18 cellular contexts compared by ENCODE assay signal in the genomic region with DNA sequence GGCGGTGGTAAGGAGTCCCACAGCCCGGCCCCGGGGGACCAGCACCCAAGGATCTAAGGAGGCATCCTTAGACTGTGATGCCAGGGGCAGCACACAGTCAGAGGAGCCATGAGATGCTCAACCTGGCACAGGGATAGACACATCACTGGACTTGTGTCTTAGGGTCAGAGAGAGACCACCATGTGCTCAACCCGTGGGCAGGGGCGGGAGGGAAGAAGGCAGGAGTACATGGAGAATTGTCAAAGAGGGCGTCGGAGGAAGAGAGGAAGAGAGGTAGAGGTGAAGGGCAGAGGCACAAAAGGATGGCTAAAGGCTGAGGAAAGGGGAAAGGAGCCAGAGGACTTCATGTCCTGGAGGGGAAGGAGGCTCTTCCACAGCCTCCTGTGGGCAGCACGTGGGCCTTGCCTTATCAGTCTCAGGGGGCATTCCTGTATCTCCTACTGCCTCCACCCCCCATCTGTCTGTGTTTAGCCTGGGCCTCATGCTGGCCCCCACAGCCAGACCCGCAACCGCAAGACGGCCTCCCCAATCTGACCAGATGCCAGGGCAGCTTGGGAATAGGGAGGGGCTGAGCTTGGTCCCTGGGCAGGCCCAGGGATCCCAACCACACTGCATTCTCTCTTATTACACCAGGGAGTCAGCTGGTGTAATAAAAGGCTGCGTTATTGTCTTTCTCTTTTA. TPM values are rescaled to one million over a fixed set of nuclear protein-coding genes. Genes with fewer than 3 reads are reported as not detected.
A peak's percentile ranks its signal among the peaks of the same experiment; 100 is the strongest.
DNase-seq lines count a peak whose midpoint lies in the region; ATAC-seq and TF ChIP-seq lines count a peak whose summit lies in the region.
"Had no signal": no experiment of that assay in that cellular context is flagged by ENCODE, and none has a peak within 500 bp of the region (broad histone marks: within the 10 kb centered on the region; RNA-seq: fewer than 3 reads in every experiment).

No MANE protein-coding gene starts in this region.

- H3K27ac ChIP-seq in prostate gland (peak overlapping the region in 1 of 2 donors; percentile 83), OCI-LY7 (ENCODE audit: low read depth, low read length, poor library complexity, severe bottlenecking) (no peak overlapping the region)

- no peak overlapping the region for H3K4me2 ChIP-seq in OCI-LY7 (ENCODE audit: low read length)

- H3K4me1 Mint-ChIP-seq in activated CD4-positive, alpha-beta memory T cell treated with anti-CD3 and anti-CD28 coated beads, Interleukin-2, amount 10 ng/mL, durations not matched to agents 7 days and 5 days: peaks cover 6% of the 10 kb centered on the region
- H3K4me1 Mint-ChIP-seq in activated CD4-positive, alpha-beta memory T cell treated with anti-CD3 and anti-CD28 coated beads for 36 hours (ENCODE audit: low read depth): no peaks in the 10 kb centered on the region

- no peak overlapping the region for H2AFZ ChIP-seq in OCI-LY7 (ENCODE audit: low read length)

- H3K4me3 Mint-ChIP-seq in activated CD4-positive, alpha-beta memory T cell treated with anti-CD3 and anti-CD28 coated beads, Interleukin-2, amount 10 ng/mL, durations not matched to agents 7 days and 5 days: peak overlapping the region; percentile 30
- H3K4me3 Mint-ChIP-seq in activated CD4-positive, alpha-beta memory T cell treated with anti-CD3 and anti-CD28 coated beads for 36 hours: no peak overlapping the region
- H3K4me3 Mint-ChIP-seq: activated CD4-positive, alpha-beta T cell treated with anti-CD3 and anti-CD28 coated beads, Interleukin-2, amount 10 ng/mL, durations not matched to agents 7 days and 5 days; activated naive CD8-positive, alpha-beta T cell treated with anti-CD3 and anti-CD28 coated beads, Interleukin-2, amount 50 U/mL, for 24 hours; activated T-cell treated with anti-CD3 and anti-CD28 coated beads, Interleukin-2, amount 50 U/mL, for 24 hours had no signal

- no peaks in the 10 kb centered on the region for H4K20me1 ChIP-seq in OCI-LY7 (ENCODE audit: insufficient read depth, low read length)

- H3K4me1 ChIP-seq in prostate gland (replicated peaks): peaks cover 6% of the 10 kb centered on the region
- no peaks in the 10 kb centered on the region for H3K4me1 ChIP-seq in OCI-LY7 (ENCODE audit: insufficient read depth, low read length, poor library complexity, severe bottlenecking)

- H3K27me3 ChIP-seq in prostate gland (replicated peaks; ENCODE audit: insufficient read depth): no peaks in the 10 kb centered on the region

- no peak for ATAC-seq in GM18868 (IDR thresholded peaks at IDR 0.05; ENCODE audit: unreplicated experiment)
- ATAC-seq: activated naive CD8-positive, alpha-beta T cell treated with anti-CD3 and anti-CD28 coated beads, Interleukin-2, amount 50 U/mL, for 24 hours; GM12878 had no signal

- H3K9me2 ChIP-seq in OCI-LY7 (ENCODE audit: insufficient read depth, low read length): no peaks in the 10 kb centered on the region

- H3K36me3 ChIP-seq in prostate gland: no peaks in the 10 kb centered on the region
- no peaks in the 10 kb centered on the region for H3K36me3 ChIP-seq in OCI-LY7 (ENCODE audit: insufficient read depth, low read length)

- POLR2A ChIA-PET in activated CD4-positive, alpha-beta memory T cell treated with anti-CD3 and anti-CD28 coated beads, Interleukin-2, amount 10 ng/mL, durations not matched to agents 7 days and 5 days (lab: Charles Lee): no interaction called here
- POLR2A ChIA-PET in activated CD4-positive, alpha-beta memory T cell treated with anti-CD3 and anti-CD28 coated beads for 36 hours (lab: Charles Lee): no interaction called here
- POLR2A ChIA-PET in OCI-LY7 (lab: Charles Lee): no interaction called here

- no peaks in the 10 kb centered on the region for H3K79me2 ChIP-seq in OCI-LY7 (ENCODE audit: insufficient read depth, low read depth, low read length)

- H3K9me3 Mint-ChIP-seq in activated CD4-positive, alpha-beta memory T cell treated with anti-CD3 and anti-CD28 coated beads, Interleukin-2, amount 10 ng/mL, durations not matched to agents 7 days and 5 days: no peaks in the 10 kb centered on the region
- H3K9me3 Mint-ChIP-seq in activated CD4-positive, alpha-beta memory T cell treated with anti-CD3 and anti-CD28 coated beads for 36 hours: no peaks in the 10 kb centered on the region
- H3K9me3 Mint-ChIP-seq: activated CD4-positive, alpha-beta T cell treated with anti-CD3 and anti-CD28 coated beads, Interleukin-2, amount 10 ng/mL, durations not matched to agents 7 days and 5 days; activated naive CD8-positive, alpha-beta T cell treated with anti-CD3 and anti-CD28 coated beads, Interleukin-2, amount 50 U/mL, for 24 hours; activated T-cell treated with anti-CD3 and anti-CD28 coated beads, Interleukin-2, amount 50 U/mL, for 24 hours had no signal

- no TSS peak for BruUV-seq in OCI-LY7 (replicated peaks; lab: Mats Ljungman, UMichigan)

- intact Hi-C loops in activated CD4-positive, alpha-beta memory T cell treated with anti-CD3 and anti-CD28 coated beads for 36 hours (cut with micrococcal nuclease): no loop called here
- intact Hi-C loops in cardiac septum (cut with DNase I) (no loop called here), prostate gland (cut with DNase I) (no loop called here), OCI-LY7 (cut with micrococcal nuclease; ENCODE audit: unreplicated experiment) (no loop called here)

- no peak for TF ChIP-seq POLR2A in prostate gland (IDR thresholded peaks at IDR 0.05)

- H3K36me3 Mint-ChIP-seq in activated CD4-positive, alpha-beta memory T cell treated with anti-CD3 and anti-CD28 coated beads, Interleukin-2, amount 10 ng/mL, durations not matched to agents 7 days and 5 days (ENCODE audit: low read depth): no peaks in the 10 kb centered on the region
- no peaks in the 10 kb centered on the region for H3K36me3 Mint-ChIP-seq in activated CD4-positive, alpha-beta memory T cell treated with anti-CD3 and anti-CD28 coated beads for 36 hours
- H3K36me3 Mint-ChIP-seq: CD4-positive, alpha-beta memory T cell had no signal

- TF ChIP-seq CTCF in prostate gland (IDR thresholded peaks at IDR 0.05): no peak
- no peak for TF ChIP-seq CTCF in OCI-LY7 (conservative IDR thresholded peaks at IDR 0.05; ENCODE audit: low read length)

- H3K9me3 ChIP-seq in prostate gland (no peaks in the 10 kb centered on the region), OCI-LY7 (ENCODE audit: low read length) (no peaks in the 10 kb centered on the region)

- CTCF ChIA-PET in activated CD4-positive, alpha-beta memory T cell treated with anti-CD3 and anti-CD28 coated beads, Interleukin-2, amount 10 ng/mL, durations not matched to agents 7 days and 5 days (lab: Charles Lee): no interaction called here
- CTCF ChIA-PET in activated CD4-positive, alpha-beta memory T cell treated with anti-CD3 and anti-CD28 coated beads for 36 hours (lab: Charles Lee): no interaction called here
- CTCF ChIA-PET in OCI-LY7 (lab: Charles Lee; ENCODE audit: unreplicated experiment): no interaction called here

- DNase-seq in activated CD4-positive, alpha-beta memory T cell treated with anti-CD3 and anti-CD28 coated beads, Interleukin-2, amount 10 ng/mL, durations not matched to agents 7 days and 5 days: no peak
- no peak for DNase-seq in activated CD4-positive, alpha-beta memory T cell treated with anti-CD3 and anti-CD28 coated beads for 36 hours
- peak; percentile 75 for DNase-seq in RPMI7951 (ENCODE audit: low read depth)
- peak; percentile 39 for DNase-seq in cardiac septum (ENCODE audit: low spot score)
- DNase-seq in prostate gland (ENCODE audit: low spot score): peak; percentile 24
- no peak for DNase-seq in OCI-LY7 (ENCODE audit: low spot score)
- no peak for DNase-seq in DMS53 treated with DMSO at 0.1 percent for 48 hours (lab: John Stamatoyannopoulos, UW; ENCODE audit: unreplicated experiment)
- DNase-seq: activated CD4-positive, alpha-beta T cell treated with anti-CD3 and anti-CD28 coated beads, Interleukin-2, amount 10 ng/mL, durations not matched to agents 7 days and 5 days; activated naive CD8-positive, alpha-beta T cell treated with anti-CD3 and anti-CD28 coated beads, Interleukin-2, amount 50 U/mL, for 24 hours; activated T-cell treated with anti-CD3 and anti-CD28 coated beads, Interleukin-2, amount 50 U/mL, for 24 hours; CD4-positive, alpha-beta memory T cell; central memory CD4-positive, alpha-beta T cell; effector memory CD4-positive, alpha-beta T cell; NCI-H1105; SHP77 treated with DMSO at 0.1 percent for 48 hours; T-helper 9 cell had no signal

- H3K27me3 Mint-ChIP-seq in activated CD4-positive, alpha-beta memory T cell treated with anti-CD3 and anti-CD28 coated beads, Interleukin-2, amount 10 ng/mL, durations not matched to agents 7 days and 5 days: peaks cover 42% of the 10 kb centered on the region
- peaks cover 41% of the 10 kb centered on the region for H3K27me3 Mint-ChIP-seq in activated CD4-positive, alpha-beta memory T cell treated with anti-CD3 and anti-CD28 coated beads for 36 hours

- no peak overlapping the region for H3K27ac Mint-ChIP-seq in activated CD4-positive, alpha-beta memory T cell treated with anti-CD3 and anti-CD28 coated beads, Interleukin-2, amount 10 ng/mL, durations not matched to agents 7 days and 5 days
- no peak overlapping the region for H3K27ac Mint-ChIP-seq in activated CD4-positive, alpha-beta memory T cell treated with anti-CD3 and anti-CD28 coated beads for 36 hours
- H3K27ac Mint-ChIP-seq: activated CD4-positive, alpha-beta T cell treated with anti-CD3 and anti-CD28 coated beads, Interleukin-2, amount 10 ng/mL, durations not matched to agents 7 days and 5 days; activated naive CD8-positive, alpha-beta T cell treated with anti-CD3 and anti-CD28 coated beads, Interleukin-2, amount 50 U/mL, for 24 hours; activated T-cell treated with anti-CD3 and anti-CD28 coated beads, Interleukin-2, amount 50 U/mL, for 24 hours; CD4-positive, alpha-beta memory T cell had no signal

- 55% methylated on average over 12 of the region's 12 CpGs for WGBS in prostate gland

- peak overlapping the region in 1 of 2 donors; percentile 59 for H3K4me3 ChIP-seq in prostate gland
- H3K4me3 ChIP-seq in OCI-LY7 (ENCODE audit: low read depth, low read length, poor library complexity, severe bottlenecking): no peak overlapping the region
- H3K4me3 ChIP-seq: GM12878 had no signal

RNA-seq across cellular contexts. Expression of a gene that starts 2.2 kb away (rescaled TPM):
- 1 to 10 TPM; 3.9 to 4.3 TPM for total RNA-seq in activated CD4-positive, alpha-beta memory T cell treated with anti-CD3 and anti-CD28 coated beads, Interleukin-2, amount 10 ng/mL, durations not matched to agents 7 days and 5 days
- under 1 TPM; 0.57 to 0.58 TPM for total RNA-seq in activated CD4-positive, alpha-beta memory T cell treated with anti-CD3 and anti-CD28 coated beads for 36 hours
- 3.1 and 4.4 TPM in 2 replicates for total RNA-seq in RPMI7951 (2014; rRNA removed; shearing (Covaris generic))
- 2.9 TPM for total RNA-seq in cardiac septum
- 10 to 100 TPM in 1 of 2 donors, 1 to 10 TPM in 1; 4.5 to 17.0 TPM for total RNA-seq in prostate gland
- not detected in 2 replicates for total RNA-seq in OCI-LY7 (2014; rRNA removed; shearing (Covaris generic))
- total RNA-seq in OCI-LY7 (2022): 0.13 TPM in 1 of 2 replicates, not detected in the other
- total RNA-seq: CD4-positive, alpha-beta memory T cell had no signal

Comparison
In these comparisons a context has a peak if more than half of its experiments do, and no peak if none do; other contexts are left out.
1. DNase-seq: peak in RPMI7951 (single experiment), cardiac septum (single experiment) and prostate gland (single experiment); none in activated CD4-positive, alpha-beta memory T cell treated with anti-CD3 and anti-CD28 coated beads, Interleukin-2, amount 10 ng/mL, durations not matched to agents 7 days and 5 days (single experiment), activated CD4-positive, alpha-beta memory T cell treated with anti-CD3 and anti-CD28 coated beads for 36 hours (single experiment), OCI-LY7 (single experiment) and DMS53 treated with DMSO at 0.1 percent for 48 hours (single experiment).